Comparison of ENCODE assay signal across 7 cellular contexts in the genomic region with DNA sequence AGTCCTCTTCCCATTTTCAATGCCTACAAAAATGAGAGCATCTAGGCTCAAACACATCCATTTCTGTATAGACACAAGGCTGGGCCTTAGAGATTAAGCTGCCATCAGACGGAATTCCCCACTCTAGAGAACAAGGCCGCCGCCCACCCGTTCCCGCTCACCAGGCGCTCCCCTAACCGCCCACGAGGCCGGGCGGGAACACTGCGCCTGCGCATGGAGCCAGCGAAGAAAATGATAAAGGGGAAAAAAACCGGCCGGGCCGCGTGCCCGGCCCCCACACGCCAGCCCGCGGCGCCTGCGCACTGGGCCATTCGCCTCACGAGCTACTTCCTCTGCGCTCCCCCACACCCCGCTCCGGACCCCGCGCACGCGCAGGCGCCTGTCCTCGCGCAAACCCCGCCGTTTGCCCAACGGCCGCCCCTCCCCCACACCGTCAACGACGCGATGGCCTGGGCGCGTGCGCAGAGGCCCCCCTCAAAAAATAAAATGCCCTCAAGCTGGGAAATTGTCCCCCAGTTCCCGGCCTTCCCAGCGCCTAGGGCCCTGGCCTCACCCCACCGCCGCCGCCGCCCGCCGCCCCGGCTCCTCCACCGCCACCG. TPM values are rescaled to one million over a fixed set of nuclear protein-coding genes. Genes with fewer than 3 reads are reported as not detected.
DNase-seq lines count a peak whose midpoint lies in the region; ATAC-seq and TF ChIP-seq lines count a peak whose summit lies in the region.

No MANE protein-coding gene starts in this region.

- ATAC-seq in GM18867 (IDR thresholded peaks at IDR 0.05; ENCODE audit: unreplicated experiment) (peak; percentile 24), HG03520 (IDR thresholded peaks at IDR 0.05; ENCODE audit: unreplicated experiment) (peak; percentile 18), left colon (peak; percentile 47)

- peak; percentile 91 for DNase-seq in NCI-H526 treated with DMSO at 0.1 percent for 48 hours (lab: John Stamatoyannopoulos, UW)
- peak; percentile 99 for DNase-seq in activated CD4-positive, alpha-beta T cell treated with anti-CD3 and anti-CD28 coated beads, Interleukin-2, amount 10 ng/mL, durations not matched to agents 24 days and 14 days
- DNase-seq in colonic mucosa: peak; percentile 98
- DNase-seq in left colon: peak; percentile 97 to 98
- DNase-seq in stimulated activated CD4-positive, alpha-beta T cell treated with anti-CD3 and anti-CD28 coated beads, Interleukin-1b, Interleukin-23, amount 100 ng/mL, for 24 hours (ENCODE audit: low read depth in 4 of 4, low spot score in 1 of 4): peak; percentile 97 to 99 (median 98)

- peak overlapping the region; percentile 100 for H3K27ac ChIP-seq in colonic mucosa

- peak overlapping the region; percentile 86 for H3K4me3 ChIP-seq in colonic mucosa

- peak overlapping the region; percentile 76 to 88 for H3K9ac ChIP-seq in colonic mucosa (ENCODE audit: low read depth in 2 of 2, low read length in 2 of 2)

- H3K36me3 ChIP-seq in colonic mucosa: peaks cover 26% of the 10 kb centered on the region

- peaks cover 43% of the 10 kb centered on the region for H3K4me1 Mint-ChIP-seq in activated CD4-positive, alpha-beta T cell treated with anti-CD3 and anti-CD28 coated beads, Interleukin-2, amount 10 ng/mL, durations not matched to agents 24 days and 14 days

- intact Hi-C loops in activated CD4-positive, alpha-beta T cell treated with anti-CD3 and anti-CD28 coated beads, Interleukin-2, amount 10 ng/mL, durations not matched to agents 24 days and 14 days (cut with micrococcal nuclease): loop anchor here (1.0 kb wide), 1 partner anchor 202 kb away; the partner anchor contains the start of gene ACTN4
- intact Hi-C loops in colonic mucosa (cut with DNase I): loop anchor here (5.0 kb wide), 1 partner anchor 37 kb away; the partner anchor contains the start of gene LGALS4
- intact Hi-C loops in left colon (cut with DNase I, micrococcal nuclease): no loop called here

- peaks cover 6% of the 10 kb centered on the region for H3K4me1 ChIP-seq in colonic mucosa

- H3K27me3 ChIP-seq in colonic mucosa: no peaks in the 10 kb centered on the region

- peak overlapping the region; percentile 100 for H3K27ac Mint-ChIP-seq in activated CD4-positive, alpha-beta T cell treated with anti-CD3 and anti-CD28 coated beads, Interleukin-2, amount 10 ng/mL, durations not matched to agents 24 days and 14 days

- H3K27me3 Mint-ChIP-seq in activated CD4-positive, alpha-beta T cell treated with anti-CD3 and anti-CD28 coated beads, Interleukin-2, amount 10 ng/mL, durations not matched to agents 24 days and 14 days: no peaks in the 10 kb centered on the region

- no peaks in the 10 kb centered on the region for H3K9me3 Mint-ChIP-seq in activated CD4-positive, alpha-beta T cell treated with anti-CD3 and anti-CD28 coated beads, Interleukin-2, amount 10 ng/mL, durations not matched to agents 24 days and 14 days

- H3K9me3 ChIP-seq in colonic mucosa: no peaks in the 10 kb centered on the region

- no peak for TF ChIP-seq CTCF in colonic mucosa (IDR thresholded peaks at IDR 0.05)

- peak overlapping the region; percentile 98 for H3K4me3 Mint-ChIP-seq in activated CD4-positive, alpha-beta T cell treated with anti-CD3 and anti-CD28 coated beads, Interleukin-2, amount 10 ng/mL, durations not matched to agents 24 days and 14 days

- peaks cover 48% of the 10 kb centered on the region for H3K36me3 Mint-ChIP-seq in activated CD4-positive, alpha-beta T cell treated with anti-CD3 and anti-CD28 coated beads, Interleukin-2, amount 10 ng/mL, durations not matched to agents 24 days and 14 days (ENCODE audit: low read depth)

RNA-seq across cellular contexts. Expression of gene HNRNPL, which starts 0.5 kb away (rescaled TPM):
- 686 and 695 TPM in 2 replicates for total RNA-seq in activated CD4-positive, alpha-beta T cell treated with anti-CD3 and anti-CD28 coated beads, Interleukin-2, amount 10 ng/mL, durations not matched to agents 24 days and 14 days
- total RNA-seq in colonic mucosa (100 to 1,000 TPM; 305 to 418 TPM), left colon (100 to 1,000 TPM; 269 to 281 TPM)

RNA-seq across cellular contexts. Expression of gene ECH1, which starts 17.7 kb away (rescaled TPM):
- total RNA-seq in activated CD4-positive, alpha-beta T cell treated with anti-CD3 and anti-CD28 coated beads, Interleukin-2, amount 10 ng/mL, durations not matched to agents 24 days and 14 days: 129 and 130 TPM in 2 replicates
- total RNA-seq in colonic mucosa (100 to 1,000 TPM; 264 to 335 TPM), left colon (100 to 1,000 TPM; 292 to 483 TPM)

RNA-seq across cellular contexts. Expression of gene RINL, which starts 28.8 kb away (rescaled TPM):
- total RNA-seq in activated CD4-positive, alpha-beta T cell treated with anti-CD3 and anti-CD28 coated beads, Interleukin-2, amount 10 ng/mL, durations not matched to agents 24 days and 14 days: 62.7 and 68.9 TPM in 2 replicates
- total RNA-seq in colonic mucosa: 1 to 10 TPM; 3.6 to 5.1 TPM
- 1 to 10 TPM; 3.2 to 3.4 TPM for total RNA-seq in left colon

RNA-seq across cellular contexts. Expression of gene LGALS4, which starts 36.5 kb away (rescaled TPM):
- total RNA-seq in activated CD4-positive, alpha-beta T cell treated with anti-CD3 and anti-CD28 coated beads, Interleukin-2, amount 10 ng/mL, durations not matched to agents 24 days and 14 days: 1.3 and 1.7 TPM in 2 replicates
- total RNA-seq in colonic mucosa (1,000 to 10,000 TPM; 6,357 to 8,309 TPM), left colon (1,000 to 10,000 TPM; 7,382 to 8,588 TPM)

RNA-seq across cellular contexts. Expression of gene SIRT2, which starts 50.2 kb away (rescaled TPM):
- total RNA-seq in activated CD4-positive, alpha-beta T cell treated with anti-CD3 and anti-CD28 coated beads, Interleukin-2, amount 10 ng/mL, durations not matched to agents 24 days and 14 days: 23.6 and 30.1 TPM in 2 replicates
- total RNA-seq in colonic mucosa: 10 to 100 TPM; 28.0 to 32.9 TPM
- total RNA-seq in left colon: 10 to 100 TPM; 32.9 to 39.9 TPM

Comparison
In these comparisons a context has a peak if more than half of its experiments do, and no peak if none do; other contexts are left out.
1. Peak in every context shown above with its lines: DNase-seq, ATAC-seq, H3K4me3 ChIP-seq and H3K27ac ChIP-seq.
2. RNA of gene RINL, which starts 28.8 kb away (total RNA-seq): 62.7 to 68.9 TPM in activated CD4-positive, alpha-beta T cell treated with anti-CD3 and anti-CD28 coated beads, Interleukin-2, amount 10 ng/mL, durations not matched to agents 24 days and 14 days; 3.6 to 5.1 TPM in colonic mucosa and 3.2 to 3.4 TPM in left colon; every median in the first group is over 10 times any median in the second.
3. intact Hi-C loops: an anchor here in activated CD4-positive, alpha-beta T cell treated with anti-CD3 and anti-CD28 coated beads, Interleukin-2, amount 10 ng/mL, durations not matched to agents 24 days and 14 days (1.0 kb wide) and colonic mucosa (5.0 kb wide); none called in left colon.